ENCODE assay signal across 18 cellular contexts in the genomic region with DNA sequence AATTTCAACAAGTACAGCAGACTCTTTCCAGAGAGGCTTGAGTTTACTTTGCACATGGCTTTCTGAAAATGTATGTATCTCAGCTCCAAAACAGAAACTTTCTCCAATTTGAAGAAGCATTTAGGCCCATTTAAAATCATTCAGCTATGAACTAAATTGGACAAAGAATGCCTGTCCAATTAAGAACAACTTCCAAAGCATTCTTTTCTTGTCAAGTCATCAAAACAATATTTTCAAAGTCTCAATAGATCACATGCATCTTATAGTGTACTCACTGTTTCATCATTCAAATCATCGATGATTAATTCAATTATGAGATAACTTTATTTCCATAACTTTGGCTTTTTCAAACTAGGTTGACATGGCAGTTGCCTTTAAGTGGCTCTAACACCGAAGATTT.
DNase-seq lines count a peak whose midpoint lies in the region; ATAC-seq, FAIRE-seq and TF ChIP-seq lines count a peak whose summit lies in the region.
"Had no signal": no experiment of that assay in that cellular context is flagged by ENCODE, and none has a peak within 500 bp of the region (broad histone marks: within the 10 kb centered on the region; RNA-seq: fewer than 3 reads in every experiment).

No MANE protein-coding gene starts in this region.

- no peaks in the 10 kb centered on the region for H3K79me1 ChIP-seq in H9 (ENCODE audit: insufficient read depth, low read depth, low read length, poor library complexity, severe bottlenecking)

- H2AFZ ChIP-seq in HepG2 (ENCODE audit: low read length) (no peak overlapping the region), H9 (ENCODE audit: low read length) (no peak overlapping the region)

- H3K4me1 ChIP-seq in HepG2 (ENCODE audit: insufficient read depth, low read length) (no peaks in the 10 kb centered on the region), right lobe of liver (no peaks in the 10 kb centered on the region), adipocyte (ENCODE audit: control insufficient read depth, insufficient read depth, low read length) (no peaks in the 10 kb centered on the region), esophagus squamous epithelium (no peaks in the 10 kb centered on the region), H9 (ENCODE audit: insufficient read depth, low read length) (peaks cover 2% of the 10 kb centered on the region; the same call in 1 of the 2 replicates)

- intact Hi-C loops in HepG2 (cut with micrococcal nuclease; ENCODE audit: unreplicated experiment) (no loop called here), right lobe of liver (cut with DNase I) (no loop called here), esophagus squamous epithelium (cut with DNase I) (no loop called here)

- H4K20me1 ChIP-seq in HepG2 (ENCODE audit: insufficient read depth, low read length) = no peaks in the 10 kb centered on the region
- no peaks in the 10 kb centered on the region for H4K20me1 ChIP-seq in H9 (ENCODE audit: control insufficient read depth, insufficient read depth, insufficient read length)

- H3K36me3 Mint-ChIP-seq in mesothelial cell of epicardium = no peaks in the 10 kb centered on the region
- H3K36me3 Mint-ChIP-seq in H9 (ENCODE audit: insufficient read depth in 1 of 3, low read depth in 3 of 3) = no peaks in the 10 kb centered on the region

- POLR2A ChIA-PET in HepG2 (lab: Yijun Ruan, JAX) = no interaction called here

- H4K5ac ChIP-seq in H9 (ENCODE audit: insufficient read length, low read depth, low read length) = no peak overlapping the region

- CTCF ChIA-PET in HepG2 (lab: Yijun Ruan, JAX; ENCODE audit: low intra/inter-chr PET ratio, low total read pairs) = no interaction called here

- H3K4me1 Mint-ChIP-seq in mesothelial cell of epicardium (peaks cover 38% of the 10 kb centered on the region), H9 (peaks cover 0 to 9% of the 10 kb centered on the region in 2 experiments; a peak in 2 of 4 replicates)
- H3K4me1 Mint-ChIP-seq: B cell had no signal

- H4K91ac ChIP-seq in H9 (ENCODE audit: insufficient read length, low read depth, low read length) = no peak overlapping the region

- TF ChIP-seq EP300 in HepG2 (IDR thresholded peaks at IDR 0.05; ENCODE audit: low read depth in 2 of 2, low read length in 2 of 2) (no peak), HepG2 (CRISPR knock-in tag; IDR thresholded peaks at IDR 0.05; ENCODE audit: borderline replicate concordance) (no peak)

- H3K9ac ChIP-seq in HepG2 (ENCODE audit: insufficient read depth, low read depth, low read length) (no peak overlapping the region), adipocyte (ENCODE audit: low read length) (no peak overlapping the region), H9 (ENCODE audit: extremely low read depth, insufficient read length, low read length) (no peak overlapping the region)

- no peak for DNase-seq in HepG2 (ENCODE audit: low spot score)
- DNase-seq in right lobe of liver = no peak
- DNase-seq in adipocyte (ENCODE audit: low read depth) = peak; percentile 33
- DNase-seq in mesothelial cell of epicardium (ENCODE audit: low spot score in 2 of 2, unreplicated experiment in 2 of 2) = no peak
- DNase-seq in NCI-H1048 (lab: John Stamatoyannopoulos, UW) = no peak
- DNase-seq in esophagus squamous epithelium (lab: John Stamatoyannopoulos, UW) = no peak
- no peak for DNase-seq in H9
- DNase-seq: C1 segment of cervical spinal cord; Calu3; CD4-positive, alpha-beta T cell; DMS 273 treated with DMSO at 0.1 percent for 48 hours had no signal

- no peak overlapping the region for H3T11ph ChIP-seq in H9 (ENCODE audit: low read length)

- H3K14ac ChIP-seq in H9 (ENCODE audit: insufficient read depth, low read length) = no peak overlapping the region

- H3K9me3 ChIP-seq in HepG2 (ENCODE audit: low read length) (no peaks in the 10 kb centered on the region), right lobe of liver (no peaks in the 10 kb centered on the region), adipocyte (ENCODE audit: control insufficient read depth, low read length) (no peaks in the 10 kb centered on the region), esophagus squamous epithelium (no peaks in the 10 kb centered on the region), H9 (ENCODE audit: control insufficient read depth, low read depth, low read length) (no peaks in the 10 kb centered on the region)

- H3K23me2 ChIP-seq in H9 (ENCODE audit: insufficient read length, low read depth, low read length, poor library complexity, severe bottlenecking) = no peaks in the 10 kb centered on the region

- H3K27me3 ChIP-seq in HepG2 (ENCODE audit: control insufficient read depth in 1 of 2, insufficient read depth in 2 of 2, low read length in 2 of 2) (no peaks in the 10 kb centered on the region), right lobe of liver (no peaks in the 10 kb centered on the region), adipocyte (replicated peaks; ENCODE audit: control insufficient read depth, insufficient read depth, low read length) (no peaks in the 10 kb centered on the region), esophagus squamous epithelium (no peaks in the 10 kb centered on the region), H9 (ENCODE audit: insufficient read depth, low read length) (no peaks in the 10 kb centered on the region)

- H3K4me3 Mint-ChIP-seq in mesothelial cell of epicardium = no peak overlapping the region
- no peak overlapping the region for H3K4me3 Mint-ChIP-seq in H9
- H3K4me3 Mint-ChIP-seq: B cell; CD4-positive, alpha-beta T cell; IgD-negative memory B cell had no signal

- no peak overlapping the region for H2BK20ac ChIP-seq in H9 (ENCODE audit: low read depth, low read length, poor library complexity, severe bottlenecking)

- no peak overlapping the region for H3K4ac ChIP-seq in H9 (ENCODE audit: low read depth, low read length)

- no peak for TF ChIP-seq CTCF in HepG2 (CRISPR knock-in tag; IDR thresholded peaks at IDR 0.05)
- no peak for TF ChIP-seq CTCF in right lobe of liver (IDR thresholded peaks at IDR 0.05)
- TF ChIP-seq CTCF in mesothelial cell of epicardium (IDR thresholded peaks at IDR 0.05; ENCODE audit: unreplicated experiment) = no peak
- TF ChIP-seq CTCF in esophagus squamous epithelium (IDR thresholded peaks at IDR 0.05) = no peak
- TF ChIP-seq CTCF in H9 (conservative IDR thresholded peaks at IDR 0.05) = no peak

- no peak for TF ChIP-seq RAD21 in HepG2 (CRISPR knock-in tag; IDR thresholded peaks at IDR 0.05)

- no peak overlapping the region for H3K23ac ChIP-seq in H9 (ENCODE audit: insufficient read length, low read depth, low read length)

- TF ChIP-seq POLR2A in HepG2 (IDR thresholded peaks at IDR 0.05; ENCODE audit: insufficient read depth in 1 of 2, low read depth in 2 of 2, low read length in 2 of 2) (no peak), right lobe of liver (IDR thresholded peaks at IDR 0.05) (no peak), esophagus squamous epithelium (IDR thresholded peaks at IDR 0.05) (no peak)

- H3K27ac Mint-ChIP-seq in mesothelial cell of epicardium (peak overlapping the region; percentile 66), H9 (no peak overlapping the region)
- H3K27ac Mint-ChIP-seq: B cell; CD4-positive, alpha-beta T cell; IgD-negative memory B cell had no signal

- H3K36me3 ChIP-seq in HepG2 (replicated peaks in 1 of 2; ENCODE audit: control insufficient read depth in 1 of 2, insufficient read depth in 2 of 2, low read length in 2 of 2) (no peaks in the 10 kb centered on the region), right lobe of liver (no peaks in the 10 kb centered on the region), adipocyte (ENCODE audit: control insufficient read depth, insufficient read depth, low read length, severe bottlenecking) (no peaks in the 10 kb centered on the region), esophagus squamous epithelium (no peaks in the 10 kb centered on the region)

- H3K27me3 Mint-ChIP-seq in mesothelial cell of epicardium (ENCODE audit: low read depth) (no peaks in the 10 kb centered on the region), H9 (ENCODE audit: low read depth) (no peaks in the 10 kb centered on the region; the same call in 1 of the 2 replicates)

- H2AK5ac ChIP-seq in H9 (ENCODE audit: insufficient read length, low read length) = no peak overlapping the region

- H3K4me3 ChIP-seq in HepG2 (replicated peaks in 1 of 3; ENCODE audit: insufficient read depth in 1 of 3, low read depth in 2 of 3, low read length in 3 of 3) (no peak overlapping the region), right lobe of liver (no peak overlapping the region), adipocyte (ENCODE audit: low read length) (no peak overlapping the region), esophagus squamous epithelium (no peak overlapping the region)
- H3K4me3 ChIP-seq: GM12878 had no signal

- H3K4me2 ChIP-seq in HepG2 (ENCODE audit: low read depth, low read length) = no peak overlapping the region
- no peak overlapping the region for H3K4me2 ChIP-seq in H9 (ENCODE audit: insufficient read depth, insufficient read length, low read length)

- no peak overlapping the region for H4K8ac ChIP-seq in H9 (replicated peaks; ENCODE audit: insufficient read length, low read depth, low read length)

- H3K9me3 Mint-ChIP-seq in mesothelial cell of epicardium (peaks cover 13% of the 10 kb centered on the region), H9 (no peaks in the 10 kb centered on the region; a peak in 1 of 5 replicates)
- H3K9me3 Mint-ChIP-seq: IgD-negative memory B cell had no signal

- no peak overlapping the region for H2BK15ac ChIP-seq in H9 (ENCODE audit: low read depth, low read length)

- ATAC-seq in HepG2 = no peak
- no peak for ATAC-seq in right lobe of liver
- no peak for ATAC-seq in GM18868 (IDR thresholded peaks at IDR 0.05; ENCODE audit: unreplicated experiment)
- ATAC-seq: GM12878, HCT116 had no signal

- WGBS in HepG2 (ENCODE audit: low lambda C conversion rate) = 0% methylated on average over 2 of the region's 2 CpGs
- 55% methylated on average over 2 of the region's 2 CpGs for WGBS in right lobe of liver (ENCODE audit: insufficient coverage, low coverage, low lambda C conversion rate, missing lambda C conversion rate)
- 56 to 59% methylated on average over 2 of the region's 2 CpGs for WGBS in esophagus squamous epithelium, 2 donors
- no CpG with 5 or more reads among the region's 2 CpGs for WGBS in H9 (ENCODE audit: extremely low coverage, insufficient read length, low lambda C conversion rate)

- in situ Hi-C loops in HepG2 (cut with HindIII; ENCODE audit: extremely low pct_ligation_motif_present, low pct_unique_long_range_greater_than_20kb) = no loop called here

- H3K56ac ChIP-seq in H9 (ENCODE audit: insufficient read length, low read depth, low read length) = no peak overlapping the region

- H2BK5ac ChIP-seq in H9 (ENCODE audit: insufficient read length, low read length) = no peak overlapping the region

- H3K79me2 ChIP-seq in HepG2 (ENCODE audit: insufficient read depth, low read length) (no peaks in the 10 kb centered on the region), H9 (ENCODE audit: insufficient read depth, low read length) (no peaks in the 10 kb centered on the region)

- H2BK12ac ChIP-seq in H9 (ENCODE audit: insufficient read length, low read depth, low read length) = no peak overlapping the region

- no TSS peak for BruUV-seq in HepG2 (replicated peaks; lab: Mats Ljungman, UMichigan)

- H2BK120ac ChIP-seq in H9 (ENCODE audit: low read depth, low read length, poor library complexity, severe bottlenecking) = no peak overlapping the region

- H3K18ac ChIP-seq in H9 (ENCODE audit: insufficient read length, low read depth, low read length) = no peak overlapping the region

- H3K27ac ChIP-seq in HepG2 (ENCODE audit: extremely low read length, insufficient read depth, low read length) = no peak overlapping the region
- H3K27ac ChIP-seq in right lobe of liver = no peak overlapping the region
- H3K27ac ChIP-seq in esophagus squamous epithelium = no peak overlapping the region
- no peak overlapping the region for H3K27ac ChIP-seq in H9 (ENCODE audit: insufficient read length, low read depth, low read length)
- H3K27ac ChIP-seq: 22Rv1 had no signal

- FAIRE-seq in HepG2 (lab: Jason Lieb, UNC) = no peak
- FAIRE-seq: GM12878, GM19239 had no signal
